ENCODE assay signal across 1 cellular context in genomic region chr16:635573-636205, GRCh38.
TF ChIP-seq lines count a peak whose summit lies in the region.

No MANE protein-coding gene starts in this region.

TF ChIP-seq in endothelial cell of umbilical vein, 7 proteins besides CTCF, POLR2A, EP300 and RAD21:
- TF ChIP-seq POLR2AphosphoS5 (IDR thresholded peaks at IDR 0.05; ENCODE audit: insufficient read depth, low read depth, low read length) (no peak), MYC (IDR thresholded peaks at IDR 0.05; ENCODE audit: low read depth, low read length) (no peak), FOS (IDR thresholded peaks at IDR 0.05; ENCODE audit: borderline replicate concordance, insufficient read depth, low read length) (no peak)
